8 cellular contexts compared by ENCODE assay signal in genomic region chr22:17171313-17172171, GRCh38. TPM values are rescaled to one million over a fixed set of nuclear protein-coding genes. Genes with fewer than 3 reads are reported as not detected.
DNase-seq lines count a peak whose midpoint lies in the region; ATAC-seq, FAIRE-seq and TF ChIP-seq lines count a peak whose summit lies in the region.

No MANE protein-coding gene starts in this region.

- H3K9me3 Mint-ChIP-seq in CD14-positive monocyte = peaks cover 0 to 2% (median 0%) of the 10 kb centered on the region in 7 donors

- intact Hi-C loops in CD14-positive monocyte (cut with micrococcal nuclease) = loop anchor here (2.0 to 5.0 kb wide), 4 partner anchors 94 to 331 kb away; no protein-coding TSS in a partner anchor

- H3K36me3 ChIP-seq in duodenal mucosa (ENCODE audit: control insufficient read depth in 1 of 2, insufficient read depth in 2 of 2, low read length in 2 of 2) = no peaks in the 10 kb centered on the region
- H3K36me3 ChIP-seq in lung (ENCODE audit: control insufficient read depth in 2 of 2, insufficient read depth in 2 of 2, low read length in 2 of 2) = no peaks in the 10 kb centered on the region

- no peaks in the 10 kb centered on the region for H3K36me3 Mint-ChIP-seq in CD14-positive monocyte

- peak overlapping the region; percentile 62 to 87 for H3K9ac ChIP-seq in duodenal mucosa (ENCODE audit: low read depth in 1 of 2, low read length in 2 of 2)

- peak overlapping the region; percentile 67 to 83 for H3K4me3 ChIP-seq in duodenal mucosa (ENCODE audit: low read depth in 1 of 2, low read length in 2 of 2)
- H3K4me3 ChIP-seq in lung = peak overlapping the region; percentile 79

- DNase-seq in CD14-positive monocyte (ENCODE audit: low spot score) = peak; percentile 84
- DNase-seq in GM19239 (ENCODE audit: insufficient read length, low spot score) = peak; percentile 97
- DNase-seq in NCI-H510A (lab: John Stamatoyannopoulos, UW) = peak; percentile 82
- peak; percentile 65 to 77 for DNase-seq in activated CD4-positive, alpha-beta T cell treated with anti-CD3 and anti-CD28 coated beads, Interleukin-2, amount 50 U/mL, for 24 hours (ENCODE audit: low read depth in 1 of 2, low spot score in 1 of 2)
- peak; percentile 94 for DNase-seq in lung (ENCODE audit: low spot score)
- DNase-seq in stimulated activated CD4-positive, alpha-beta T cell treated with anti-CD3 and anti-CD28 coated beads, TNF-alpha, amount 100 ng/mL, for 1 hour (ENCODE audit: low read depth in 3 of 3, low spot score in 1 of 3) = peak; percentile 29 to 73 (median 50)

- H3K4me1 ChIP-seq in duodenal mucosa (ENCODE audit: control insufficient read depth in 1 of 2, insufficient read depth in 2 of 2, low read length in 2 of 2) = peaks cover 4 to 5% of the 10 kb centered on the region in 2 donors
- H3K4me1 ChIP-seq in lung (ENCODE audit: control insufficient read depth in 2 of 2, insufficient read depth in 2 of 2, low read length in 2 of 2) = no peaks in the 10 kb centered on the region

- peaks cover 2 to 7% (median 2%) of the 10 kb centered on the region in 3 donors for H3K27me3 Mint-ChIP-seq in CD14-positive monocyte (ENCODE audit: low read depth in 3 of 3)

- FAIRE-seq in GM19239 (lab: Jason Lieb, UNC) = peak; percentile 74

- H3K27ac ChIP-seq in duodenal mucosa (ENCODE audit: low read depth, low read length) = peak overlapping the region; percentile 86
- peak overlapping the region; percentile 99 to 100 for H3K27ac ChIP-seq in lung (ENCODE audit: low read depth in 1 of 2, low read length in 1 of 2)

- no peaks in the 10 kb centered on the region for H3K27me3 ChIP-seq in duodenal mucosa (ENCODE audit: control insufficient read depth in 1 of 2, insufficient read depth in 2 of 2, low read length in 2 of 2)
- H3K27me3 ChIP-seq in lung (ENCODE audit: control insufficient read depth, insufficient read depth) = no peaks in the 10 kb centered on the region

- H3K4me1 Mint-ChIP-seq in CD14-positive monocyte = peaks cover 9% of the 10 kb centered on the region

- ATAC-seq in HG03439 (IDR thresholded peaks at IDR 0.05; ENCODE audit: unreplicated experiment) = peak; percentile 89
- peak; percentile 95 for ATAC-seq in lung (ENCODE audit: insufficient read depth, low FRiP score)

- H3K27ac Mint-ChIP-seq in CD14-positive monocyte = peak overlapping the region; percentile 87 to 96 (median 94)

- TF ChIP-seq CTCF in CD14-positive monocyte (IDR thresholded peaks at IDR 0.05) = peak; percentile 96
- peak; percentile 84 for TF ChIP-seq CTCF in lung (IDR thresholded peaks at IDR 0.05; ENCODE audit: control extremely low read depth, extremely low read depth)

- 1% methylated on average over 59 to 85 of the region's 85 CpGs for WGBS in lung, 2 donors

- peak overlapping the region; percentile 83 to 87 for H3K4me3 Mint-ChIP-seq in CD14-positive monocyte

- H3K9me3 ChIP-seq in duodenal mucosa (ENCODE audit: control insufficient read depth in 1 of 2, low read length in 2 of 2) (no peaks in the 10 kb centered on the region), lung (ENCODE audit: control insufficient read depth in 2 of 2, insufficient read depth in 1 of 2, low read length in 1 of 2) (no peaks in the 10 kb centered on the region)

RNA-seq across cellular contexts. Expression of gene HDHD5, which starts 12.5 kb away (rescaled TPM):
- polyA plus RNA-seq in CD14-positive monocyte = 100 to 1,000 TPM in 1 of 2 donors, 10 to 100 TPM in 1; 79.9 to 119 TPM
- total RNA-seq in lung = 10 to 100 TPM; 16.7 to 35.8 TPM
- polyA plus RNA-seq in lung = 10 to 100 TPM; 19.8 to 49.2 TPM

RNA-seq across cellular contexts. Expression of gene ADA2, which starts 47.7 kb away (rescaled TPM):
- polyA plus RNA-seq in CD14-positive monocyte (100 to 1,000 TPM; 336 to 553 TPM), lung (10 to 100 TPM; 34.1 to 42.9 TPM)
- total RNA-seq in lung = 10 to 100 TPM; 26.1 to 40.5 TPM

RNA-seq across cellular contexts. Expression of gene TMEM121B, which starts 50.4 kb away (rescaled TPM):
- 1 to 10 TPM; 1.4 to 1.9 TPM for polyA plus RNA-seq in CD14-positive monocyte
- total RNA-seq in lung = under 1 TPM; 0.46 to 0.67 TPM
- polyA plus RNA-seq in lung = 1 to 10 TPM in 1 of 2 donors, under 1 TPM in 1; 0.26 to 1.4 TPM

Comparison
In these comparisons a context has a peak if more than half of its experiments do, and no peak if none do; other contexts are left out.
1. Peak in every context shown above with its lines: DNase-seq, ATAC-seq, H3K4me3 ChIP-seq and H3K27ac ChIP-seq.
2. RNA of gene ADA2, which starts 47.7 kb away (polyA plus RNA-seq): 336 to 553 TPM in CD14-positive monocyte; 34.1 to 42.9 TPM in lung; every median in the first group is over 4 times any median in the second.